23 cellular contexts compared by ENCODE assay signal in the genomic region with DNA sequence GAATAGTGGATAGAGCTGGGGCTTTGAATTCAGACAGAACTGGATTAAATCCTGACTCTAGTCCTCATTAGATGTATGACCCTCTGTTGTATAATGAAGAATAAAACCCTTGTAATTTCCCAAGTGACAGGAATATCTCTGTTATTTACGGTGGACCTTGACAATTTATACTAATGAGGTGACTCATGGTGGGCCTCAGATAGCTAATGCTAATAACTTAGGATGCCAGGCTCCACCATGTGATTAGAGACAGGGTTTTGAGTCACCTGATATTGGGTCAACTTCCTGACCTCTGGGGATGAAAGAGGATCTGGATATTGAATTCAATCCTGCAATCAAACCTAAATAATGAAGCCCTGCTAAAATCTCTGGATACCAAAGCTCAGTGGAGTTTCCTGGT.
"Had no signal": no experiment of that assay in that cellular context is flagged by ENCODE, and none has a peak within 500 bp of the region (broad histone marks: within the 10 kb centered on the region; RNA-seq: fewer than 3 reads in every experiment).

No MANE protein-coding gene starts in this region.

- H3K27me3 Mint-ChIP-seq: activated CD4-positive, alpha-beta memory T cell treated with anti-CD3 and anti-CD28 coated beads for 36 hours; activated CD8-positive, alpha-beta memory T cell treated with anti-CD3 and anti-CD28 coated beads, Interleukin-2, amount 10 ng/mL, durations not matched to agents 7 days and 5 days; activated naive CD4-positive, alpha-beta T cell treated with anti-CD3 and anti-CD28 coated beads, Interleukin-2, amount 50 U/mL, for 24 hours had no signal

- DNase-seq: activated CD4-positive, alpha-beta memory T cell treated with anti-CD3 and anti-CD28 coated beads for 36 hours; activated CD4-positive, alpha-beta T cell treated with anti-CD3 and anti-CD28 coated beads for 48 hours; activated CD4-positive, CD25-positive, alpha-beta regulatory T cell; activated gamma-delta T cell treated with Interleukin-2 at 50 U/mL for 16 hours; activated T-cell treated with anti-CD3 and anti-CD28 coated beads for 4 hours; amniotic stem cell; cerebellar nuclear complex; cortex of kidney; foreskin fibroblast; immature natural killer cell; left lung; midbrain; natural killer cell; stimulated activated CD4-positive, alpha-beta T cell treated with anti-CD3 and anti-CD28 coated beads, Interleukin-4, amount 100 ng/mL, for 24 hours; stimulated activated naive CD8-positive, alpha-beta T cell treated with anti-CD3 and anti-CD28 coated beads, Interleukin-15, Interleukin-2, amounts not matched to agents 100 U/mL and 50 U/mL, for 24 hours; T-helper 1 cell; T1000; upper lobe of left lung had no signal

- H3K4me1 ChIP-seq: breast epithelium, left lung, prostate gland, right atrium auricular region, upper lobe of left lung had no signal

- H3K27ac ChIP-seq: breast epithelium, left lung, prostate gland, right atrium auricular region, upper lobe of left lung had no signal

- H3K4me1 Mint-ChIP-seq: activated CD8-positive, alpha-beta memory T cell treated with anti-CD3 and anti-CD28 coated beads, Interleukin-2, amount 10 ng/mL, durations not matched to agents 7 days and 5 days; activated naive CD4-positive, alpha-beta T cell treated with anti-CD3 and anti-CD28 coated beads, Interleukin-2, amount 50 U/mL, for 24 hours had no signal

- H3K9me3 ChIP-seq: prostate gland, upper lobe of left lung had no signal

- H3K27ac Mint-ChIP-seq: activated CD4-positive, alpha-beta memory T cell treated with anti-CD3 and anti-CD28 coated beads for 36 hours; activated CD8-positive, alpha-beta memory T cell treated with anti-CD3 and anti-CD28 coated beads, Interleukin-2, amount 10 ng/mL, durations not matched to agents 7 days and 5 days; activated naive CD4-positive, alpha-beta T cell treated with anti-CD3 and anti-CD28 coated beads, Interleukin-2, amount 50 U/mL, for 24 hours; natural killer cell had no signal

- H3K27me3 ChIP-seq: breast epithelium, left lung, right atrium auricular region, upper lobe of left lung had no signal

- H3K4me3 ChIP-seq: breast epithelium, left lung, prostate gland, right atrium auricular region, upper lobe of left lung had no signal

- ATAC-seq: activated CD8-positive, alpha-beta memory T cell treated with anti-CD3 and anti-CD28 coated beads, Interleukin-2, amount 10 ng/mL, durations not matched to agents 7 days and 5 days; left lung; natural killer cell; stimulated activated naive CD8-positive, alpha-beta T cell treated with anti-CD3 and anti-CD28 coated beads, Interleukin-15, Interleukin-2, amounts not matched to agents 100 U/mL and 50 U/mL, for 24 hours had no signal

- H3K4me3 Mint-ChIP-seq: activated CD4-positive, alpha-beta memory T cell treated with anti-CD3 and anti-CD28 coated beads for 36 hours; activated CD8-positive, alpha-beta memory T cell treated with anti-CD3 and anti-CD28 coated beads, Interleukin-2, amount 10 ng/mL, durations not matched to agents 7 days and 5 days; activated naive CD4-positive, alpha-beta T cell treated with anti-CD3 and anti-CD28 coated beads, Interleukin-2, amount 50 U/mL, for 24 hours; immature natural killer cell; natural killer cell had no signal
